ENCODE assay signal across 8 cellular contexts in the genomic region with DNA sequence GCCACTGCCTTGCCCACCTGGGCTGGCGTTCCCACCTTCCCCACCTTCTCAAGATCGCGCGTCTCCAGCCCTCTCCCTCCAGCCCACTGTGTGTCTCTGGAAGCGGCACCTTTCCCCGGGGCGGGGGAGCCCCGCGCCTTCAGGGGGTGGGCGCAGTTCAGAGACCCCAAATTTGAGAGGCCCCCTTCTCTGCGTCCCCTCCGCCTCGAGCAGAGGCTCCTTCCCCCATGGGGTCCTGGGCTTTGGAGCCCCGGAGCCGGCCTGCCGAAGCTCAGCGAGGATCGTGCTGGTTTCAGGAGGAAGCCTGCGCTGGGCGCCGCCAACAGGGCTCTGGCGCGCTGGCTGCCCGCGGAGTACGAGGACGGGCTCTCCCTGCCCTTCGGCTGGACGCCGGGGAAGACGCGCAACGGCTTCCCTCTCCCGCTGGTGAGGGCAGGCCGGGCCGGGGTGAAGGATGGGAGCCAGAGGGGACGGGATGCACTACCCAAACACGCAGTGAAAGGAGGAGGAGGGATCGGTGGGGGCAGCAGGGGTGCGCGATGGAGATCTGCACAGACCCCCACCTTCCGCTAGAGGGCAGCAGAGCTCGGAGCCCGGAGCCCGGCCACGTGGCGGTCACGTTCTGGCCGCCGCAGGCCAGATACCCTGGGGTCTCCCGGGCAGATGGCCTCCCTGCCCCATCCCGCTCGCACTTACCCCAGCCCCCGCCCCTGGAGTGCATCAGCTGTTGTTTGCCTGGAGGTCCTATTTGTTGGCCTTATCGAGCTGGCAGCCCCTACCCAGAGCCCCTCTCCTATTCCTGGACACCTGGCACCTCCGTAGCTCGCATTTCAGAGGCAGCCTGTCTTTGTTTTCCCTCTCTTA. TPM values are rescaled to one million over a fixed set of nuclear protein-coding genes. Genes with fewer than 3 reads are reported as not detected.
DNase-seq lines count a peak whose midpoint lies in the region; ATAC-seq and TF ChIP-seq lines count a peak whose summit lies in the region.

No MANE protein-coding gene starts in this region.

- POLR2A ChIA-PET in CD8-positive, alpha-beta memory T cell (lab: Charles Lee) = interaction anchor here (0.6 to 0.7 kb wide), 2 partner anchors 240 to 408 kb away, joined by 3 to 7 read pairs; no protein-coding TSS in a partner anchor

- H3K14ac ChIP-seq in H9 (ENCODE audit: insufficient read depth, low read length) = no peak overlapping the region

- no peaks in the 10 kb centered on the region for H3K36me3 Mint-ChIP-seq in CD8-positive, alpha-beta memory T cell
- peaks cover 0 to 6% (median 6%) of the 10 kb centered on the region in 3 experiments; a peak in 4 of 7 replicates for H3K36me3 Mint-ChIP-seq in H9 (ENCODE audit: insufficient read depth in 1 of 3, low read depth in 3 of 3)
- peaks cover 2% of the 10 kb centered on the region for H3K36me3 Mint-ChIP-seq in central memory CD8-positive, alpha-beta T cell (ENCODE audit: insufficient read depth)

- no peaks in the 10 kb centered on the region for H3K79me2 ChIP-seq in H9 (ENCODE audit: insufficient read depth, low read length)

- no peak overlapping the region for H2BK5ac ChIP-seq in H9 (ENCODE audit: insufficient read length, low read length)

- no peak overlapping the region for H3T11ph ChIP-seq in H9 (ENCODE audit: low read length)

- peak; percentile 98 for TF ChIP-seq CTCF in H9 (conservative IDR thresholded peaks at IDR 0.05)
- peak; percentile 96 for TF ChIP-seq CTCF in kidney epithelial cell (IDR thresholded peaks at IDR 0.05; ENCODE audit: insufficient read depth, low read length, poor library complexity, severe bottlenecking)

- no peaks in the 10 kb centered on the region for H3K27me3 ChIP-seq in CD8-positive, alpha-beta memory T cell (ENCODE audit: insufficient read depth, low read length, poor library complexity, severe bottlenecking)
- H3K27me3 ChIP-seq in H9 (ENCODE audit: insufficient read depth, low read length) (peaks cover 38% of the 10 kb centered on the region), kidney epithelial cell (ENCODE audit: control insufficient read depth, insufficient read depth, low read length) (peaks cover 22% of the 10 kb centered on the region)

- H3K9me3 ChIP-seq in CD8-positive, alpha-beta memory T cell (ENCODE audit: low read length) = no peaks in the 10 kb centered on the region
- peaks cover 8% of the 10 kb centered on the region for H3K9me3 ChIP-seq in H9 (ENCODE audit: control insufficient read depth, low read depth, low read length)

- no peaks in the 10 kb centered on the region for H3K79me1 ChIP-seq in H9 (ENCODE audit: insufficient read depth, low read depth, low read length, poor library complexity, severe bottlenecking)

- H2AK5ac ChIP-seq in H9 (ENCODE audit: insufficient read length, low read length) = no peak overlapping the region

- peaks cover 5 to 23% of the 10 kb centered on the region in 2 donors for H3K27me3 Mint-ChIP-seq in CD8-positive, alpha-beta memory T cell
- peaks cover 97% of the 10 kb centered on the region for H3K27me3 Mint-ChIP-seq in H9 (ENCODE audit: low read depth)
- peaks cover 14% of the 10 kb centered on the region for H3K27me3 Mint-ChIP-seq in central memory CD8-positive, alpha-beta T cell

- peaks cover 8% of the 10 kb centered on the region for H3K23me2 ChIP-seq in H9 (ENCODE audit: insufficient read length, low read depth, low read length, poor library complexity, severe bottlenecking)

- H3K27ac ChIP-seq in CD8-positive, alpha-beta memory T cell (ENCODE audit: low read depth, low read length) = no peak overlapping the region
- no peak overlapping the region for H3K27ac ChIP-seq in H9 (ENCODE audit: insufficient read length, low read depth, low read length)

- CTCF ChIA-PET in CD8-positive, alpha-beta memory T cell (lab: Charles Lee) = interaction anchor here (0.5 to 3.3 kb wide), 28 partner anchors 8 to 929 kb away, joined by 3 to 11 read pairs (median 4); a partner anchor contains a TSS

- no peak overlapping the region for H2BK120ac ChIP-seq in H9 (ENCODE audit: low read depth, low read length, poor library complexity, severe bottlenecking)

- no peak overlapping the region for H2AFZ ChIP-seq in H9 (ENCODE audit: low read length)

- H4K5ac ChIP-seq in H9 (ENCODE audit: insufficient read length, low read depth, low read length) = no peak overlapping the region

- H3K4me2 ChIP-seq in H9 (ENCODE audit: insufficient read depth, insufficient read length, low read length) = peak overlapping the region; percentile 10

- no peaks in the 10 kb centered on the region for H4K20me1 ChIP-seq in H9 (ENCODE audit: control insufficient read depth, insufficient read depth, insufficient read length)

- H3K56ac ChIP-seq in H9 (ENCODE audit: insufficient read length, low read depth, low read length) = no peak overlapping the region

- no peak overlapping the region for H3K4ac ChIP-seq in H9 (ENCODE audit: low read depth, low read length)

- H3K4me3 Mint-ChIP-seq in CD8-positive, alpha-beta memory T cell = peak overlapping the region; percentile 38 to 91 (median 80)
- peak overlapping the region; percentile 59 to 63; a peak in 4 of 5 replicates for H3K4me3 Mint-ChIP-seq in H9
- H3K4me3 Mint-ChIP-seq in central memory CD8-positive, alpha-beta T cell = peak overlapping the region; percentile 74

- H3K36me3 ChIP-seq in CD8-positive, alpha-beta memory T cell (ENCODE audit: insufficient read depth, low read length) = no peaks in the 10 kb centered on the region
- H3K36me3 ChIP-seq in kidney epithelial cell (ENCODE audit: control insufficient read depth, insufficient read depth, low read length) = no peaks in the 10 kb centered on the region

- peak overlapping the region in 1 of 8 donors; percentile 69 for H3K27ac Mint-ChIP-seq in CD8-positive, alpha-beta memory T cell
- H3K27ac Mint-ChIP-seq in H9 = no peak overlapping the region; a peak in 1 of 7 replicates
- H3K27ac Mint-ChIP-seq in central memory CD8-positive, alpha-beta T cell (ENCODE audit: low read depth) = no peak overlapping the region

- H3K23ac ChIP-seq in H9 (ENCODE audit: insufficient read length, low read depth, low read length) = no peak overlapping the region

- peaks cover 8 to 27% (median 12%) of the 10 kb centered on the region in 3 donors for H3K4me1 Mint-ChIP-seq in CD8-positive, alpha-beta memory T cell
- H3K4me1 Mint-ChIP-seq in H9 = peaks cover 11 to 13% of the 10 kb centered on the region in 2 experiments
- peaks cover 14% of the 10 kb centered on the region for H3K4me1 Mint-ChIP-seq in central memory CD8-positive, alpha-beta T cell

- no peaks in the 10 kb centered on the region for H3K9me3 Mint-ChIP-seq in CD8-positive, alpha-beta memory T cell
- peaks cover 9% of the 10 kb centered on the region in 2 experiments for H3K9me3 Mint-ChIP-seq in H9
- H3K9me3 Mint-ChIP-seq in central memory CD8-positive, alpha-beta T cell = no peaks in the 10 kb centered on the region

- DNase-seq in CD8-positive, alpha-beta memory T cell = peak; percentile 64 to 77 (median 69)
- DNase-seq in H9 (peak; percentile 88), NCI-H2029 treated with DMSO at 0.1 percent for 48 hours (lab: John Stamatoyannopoulos, UW) (peak; percentile 2), kidney epithelial cell (ENCODE audit: low read depth) (no peak)
- peak; percentile 61 to 75 for DNase-seq in central memory CD8-positive, alpha-beta T cell (ENCODE audit: low spot score in 2 of 2)
- peak; percentile 39 to 63 for DNase-seq in stimulated activated CD4-positive, alpha-beta T cell treated with anti-CD3 and anti-CD28 coated beads, Interleukin-15, amount 100 ng/mL, for 48 hours (ENCODE audit: low read depth in 2 of 2)

- no peak overlapping the region for H2BK15ac ChIP-seq in H9 (ENCODE audit: low read depth, low read length)

- peak; percentile 84 to 92 for ATAC-seq in activated CD4-positive, CD25-positive, alpha-beta regulatory T cell treated with anti-CD3 and anti-CD28 coated beads, Interleukin-2, amount 50 U/mL, for 24 hours
- ATAC-seq in central memory CD8-positive, alpha-beta T cell (replicated peaks; ENCODE audit: extremely low read depth, poor library complexity, severe bottlenecking) = peak; percentile 86
- ATAC-seq in HG03108 (IDR thresholded peaks at IDR 0.05; ENCODE audit: unreplicated experiment) = no peak

- H3K18ac ChIP-seq in H9 (ENCODE audit: insufficient read length, low read depth, low read length) = peak overlapping the region; percentile 55

- H3K4me3 ChIP-seq in CD8-positive, alpha-beta memory T cell (ENCODE audit: low read length) = peak overlapping the region; percentile 55
- peak overlapping the region; percentile 28 for H3K4me3 ChIP-seq in kidney epithelial cell (ENCODE audit: low read depth, low read length)

- H3K4me1 ChIP-seq in CD8-positive, alpha-beta memory T cell (ENCODE audit: insufficient read depth, low read length) = peaks cover 10% of the 10 kb centered on the region
- H3K4me1 ChIP-seq in H9 (ENCODE audit: insufficient read depth, low read length) = no peaks in the 10 kb centered on the region; the same call in 1 of the 2 replicates

- H4K8ac ChIP-seq in H9 (replicated peaks; ENCODE audit: insufficient read length, low read depth, low read length) = no peak overlapping the region

- no peak overlapping the region for H2BK12ac ChIP-seq in H9 (ENCODE audit: insufficient read length, low read depth, low read length)

- H2BK20ac ChIP-seq in H9 (ENCODE audit: low read depth, low read length, poor library complexity, severe bottlenecking) = no peak overlapping the region

- H4K91ac ChIP-seq in H9 (ENCODE audit: insufficient read length, low read depth, low read length) = no peak overlapping the region

- no CpG with 5 or more reads among the region's 57 CpGs for WGBS in H9 (ENCODE audit: extremely low coverage, insufficient read length, low lambda C conversion rate)

- H3K9ac ChIP-seq in H9 (ENCODE audit: extremely low read depth, insufficient read length, low read length) = no peak overlapping the region

RNA-seq across cellular contexts. Expression of a gene that starts 11.1 kb away (rescaled TPM):
- not detected for total RNA-seq in CD8-positive, alpha-beta memory T cell
- not detected for polyA plus RNA-seq in CD8-positive, alpha-beta memory T cell
- total RNA-seq in H9 (2021) (0.11 and 0.17 TPM in 2 replicates), kidney epithelial cell (0.17 and 0.48 TPM in 2 replicates)

RNA-seq across cellular contexts. Expression of a gene that starts 30.4 kb away (rescaled TPM):
- total RNA-seq in CD8-positive, alpha-beta memory T cell = 10 to 100 TPM; 26.2 to 33.9 TPM
- polyA plus RNA-seq in CD8-positive, alpha-beta memory T cell = 10.7 TPM
- total RNA-seq in H9 (2021) = 21.3 and 24.8 TPM in 2 replicates
- total RNA-seq in kidney epithelial cell = 16.8 and 17.5 TPM in 2 replicates

RNA-seq across cellular contexts. Expression of a gene that starts 31.2 kb away (rescaled TPM):
- not detected for total RNA-seq in CD8-positive, alpha-beta memory T cell
- not detected for polyA plus RNA-seq in CD8-positive, alpha-beta memory T cell
- total RNA-seq in H9 (2021) = not detected in 2 replicates
- 0.08 and 0.48 TPM in 2 replicates for total RNA-seq in kidney epithelial cell

RNA-seq across cellular contexts. Expression of a gene that starts 57.0 kb away (rescaled TPM):
- total RNA-seq in CD8-positive, alpha-beta memory T cell = not detected
- not detected for polyA plus RNA-seq in CD8-positive, alpha-beta memory T cell
- total RNA-seq in H9 (2021) (not detected in 2 replicates), kidney epithelial cell (not detected in 2 replicates)
